Comparison of ENCODE assay signal across 1 cellular context in the genomic region with DNA sequence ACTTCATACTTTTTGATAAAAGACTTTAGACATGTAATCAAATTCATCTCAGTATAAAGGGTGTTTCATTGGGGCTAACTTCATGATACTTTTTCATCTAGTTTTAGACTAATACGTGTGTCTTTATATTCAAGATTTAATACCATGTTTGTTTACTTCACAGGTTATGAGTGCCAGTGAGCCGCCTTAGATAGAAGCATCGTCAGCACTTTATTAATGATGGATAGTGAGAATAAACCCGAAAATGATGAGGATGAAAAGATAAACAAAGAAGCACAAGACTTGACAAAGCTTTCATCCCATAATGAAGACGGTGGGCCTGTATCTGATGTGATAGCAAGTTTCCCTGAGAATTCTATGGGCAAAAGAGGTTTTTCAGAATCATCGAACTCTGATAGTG.
TF ChIP-seq lines count a peak whose summit lies in the region.

No MANE protein-coding gene starts in this region.

TF ChIP-seq in IMR-90, 13 proteins besides CTCF, POLR2A, EP300 and RAD21:
- TF ChIP-seq CHD1 (IDR thresholded peaks at IDR 0.05; ENCODE audit: low read depth, low read length) (no peak), MXI1 (IDR thresholded peaks at IDR 0.05; ENCODE audit: borderline replicate concordance, low read depth, low read length) (no peak), BHLHE40 (IDR thresholded peaks at IDR 0.05; ENCODE audit: low read depth, low read length) (no peak), MAZ (IDR thresholded peaks at IDR 0.05; ENCODE audit: borderline replicate concordance, low read depth, low read length) (no peak), MAFK (IDR thresholded peaks at IDR 0.05; ENCODE audit: low read depth, low read length) (peak; percentile 66)
- TF ChIP-seq, protein P1, sequence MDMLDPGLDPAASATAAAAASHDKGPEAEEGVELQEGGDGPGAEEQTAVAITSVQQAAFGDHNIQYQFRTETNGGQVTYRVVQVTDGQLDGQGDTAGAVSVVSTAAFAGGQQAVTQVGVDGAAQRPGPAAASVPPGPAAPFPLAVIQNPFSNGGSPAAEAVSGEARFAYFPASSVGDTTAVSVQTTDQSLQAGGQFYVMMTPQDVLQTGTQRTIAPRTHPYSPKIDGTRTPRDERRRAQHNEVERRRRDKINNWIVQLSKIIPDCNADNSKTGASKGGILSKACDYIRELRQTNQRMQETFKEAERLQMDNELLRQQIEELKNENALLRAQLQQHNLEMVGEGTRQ (IDR thresholded peaks at IDR 0.05; ENCODE audit: low read depth, low read length): no peak
